In genomic region chr3:138089091-138089490, GRCh38 we compare ENCODE assay signal across 23 cellular contexts. TPM values are rescaled to one million over a fixed set of nuclear protein-coding genes. Genes with fewer than 3 reads are reported as not detected.
A peak's percentile ranks its signal among the peaks of the same experiment; 100 is the strongest.
DNase-seq lines count a peak whose midpoint lies in the region; ATAC-seq, FAIRE-seq and TF ChIP-seq lines count a peak whose summit lies in the region.
"Had no signal": no experiment of that assay in that cellular context is flagged by ENCODE, and none has a peak within 500 bp of the region (broad histone marks: within the 10 kb centered on the region; RNA-seq: fewer than 3 reads in every experiment).

No MANE protein-coding gene starts in this region.

- H3K4me3 ChIP-seq in GM23248 (no peak overlapping the region), choroid plexus epithelial cell (ENCODE audit: low read depth, low read length) (no peak overlapping the region), keratinocyte (ENCODE audit: control insufficient read depth in 2 of 3, extremely low read depth in 1 of 3, insufficient read depth in 2 of 3, low read depth in 1 of 3, low read length in 3 of 3) (no peak overlapping the region), esophagus squamous epithelium (no peak overlapping the region)
- H3K4me3 ChIP-seq: adrenal gland, lung, pancreas had no signal

- peak; percentile 53 for FAIRE-seq in keratinocyte (lab: Jason Lieb, UNC)
- FAIRE-seq: colon, pancreas had no signal

- H4K20me1 ChIP-seq in GM23248 (ENCODE audit: insufficient read depth) (no peaks in the 10 kb centered on the region), keratinocyte (ENCODE audit: control insufficient read depth, extremely low read depth, insufficient read depth, low read length) (no peaks in the 10 kb centered on the region)

- H3K36me3 ChIP-seq in GM23248 (ENCODE audit: low read depth), result peaks cover 26% of the 10 kb centered on the region
- H3K36me3 ChIP-seq in keratinocyte (ENCODE audit: control insufficient read depth in 2 of 2, extremely low read depth in 1 of 2, insufficient read depth in 2 of 2, low read length in 2 of 2), result peaks cover 1 to 4% of the 10 kb centered on the region in 2 experiments
- H3K36me3 ChIP-seq in esophagus squamous epithelium, result peaks cover 0 to 65% (median 0%) of the 10 kb centered on the region in 3 donors
- H3K36me3 ChIP-seq: BE2C had no signal

- DNase-seq in GM23248 (peak; percentile 89), RKO (ENCODE audit: low spot score) (peak; percentile 38), choroid plexus epithelial cell (ENCODE audit: low read depth) (peak; percentile 63), keratinocyte (ENCODE audit: low read depth, low spot score) (peak; percentile 42), esophagus squamous epithelium (lab: John Stamatoyannopoulos, UW) (no peak)
- no peak for DNase-seq in stimulated activated CD4-positive, alpha-beta T cell treated with anti-CD3 and anti-CD28 coated beads, Interleukin-1b, Interleukin-23, amount 100 ng/mL, for 48 hours
- DNase-seq in stimulated activated CD4-positive, alpha-beta T cell treated with anti-CD3 and anti-CD28 coated beads, Interleukin-4, amount 100 ng/mL, for 1 hour, result no peak
- DNase-seq: activated CD4-positive, alpha-beta T cell treated with anti-CD3 and anti-CD28 coated beads for 1 hour; activated CD8-positive, alpha-beta memory T cell treated with anti-CD3 and anti-CD28 coated beads, Interleukin-2, amount 10 ng/mL, durations not matched to agents 7 days and 5 days; adrenal gland; BE2C; head of caudate nucleus; NCI-H1105 treated with DMSO at 0.1 percent for 48 hours; NCI-H526; pancreas had no signal

- H3K9me2 ChIP-seq in GM23248 (ENCODE audit: insufficient read depth), result no peaks in the 10 kb centered on the region

- H3K9me3 ChIP-seq in GM23248 (ENCODE audit: low read depth) (no peaks in the 10 kb centered on the region), keratinocyte (ENCODE audit: control insufficient read depth, low read depth, low read length) (no peaks in the 10 kb centered on the region), esophagus squamous epithelium (no peaks in the 10 kb centered on the region)
- H3K9me3 ChIP-seq: adrenal gland, BE2C, pancreas had no signal

- H3K79me2 ChIP-seq in GM23248 (ENCODE audit: insufficient read depth), result no peaks in the 10 kb centered on the region; the same call in 1 of the 2 replicates
- no peaks in the 10 kb centered on the region for H3K79me2 ChIP-seq in keratinocyte (ENCODE audit: control insufficient read depth, insufficient read depth, low read length)

- 19 to 23% methylated on average over 3 of the region's 3 CpGs for WGBS in GM23248 (ENCODE audit: low coverage in 1 of 2, low lambda C conversion rate in 2 of 2, missing lambda C conversion rate in 2 of 2), 2 experiments
- 75 to 82% methylated on average over 3 of the region's 3 CpGs for WGBS in esophagus squamous epithelium, 2 donors

- ATAC-seq in HG03457 (IDR thresholded peaks at IDR 0.05; ENCODE audit: unreplicated experiment), result no peak
- ATAC-seq: activated CD8-positive, alpha-beta memory T cell treated with anti-CD3 and anti-CD28 coated beads, Interleukin-2, amount 10 ng/mL, durations not matched to agents 7 days and 5 days; pancreas had no signal

- H3K4me1 ChIP-seq in GM23248 (ENCODE audit: insufficient read depth) (peaks cover 27% of the 10 kb centered on the region), keratinocyte (ENCODE audit: control insufficient read depth, extremely low read depth, insufficient read depth, low read length) (peaks cover 12% of the 10 kb centered on the region), esophagus squamous epithelium (no peaks in the 10 kb centered on the region)
- H3K4me1 ChIP-seq: adrenal gland, BE2C, pancreas had no signal

- H3K27ac ChIP-seq in GM23248 (peak overlapping the region; percentile 79), keratinocyte (ENCODE audit: control insufficient read depth, insufficient read depth, low read length) (peak overlapping the region; percentile 30), esophagus squamous epithelium (no peak overlapping the region)
- H3K27ac ChIP-seq: adrenal gland, pancreas had no signal

- H3K27me3 ChIP-seq in GM23248 (replicated peaks; ENCODE audit: insufficient read depth), result no peaks in the 10 kb centered on the region
- no peaks in the 10 kb centered on the region for H3K27me3 ChIP-seq in keratinocyte (ENCODE audit: control insufficient read depth, extremely low read depth, insufficient read depth, low read length)
- no peaks in the 10 kb centered on the region for H3K27me3 ChIP-seq in esophagus squamous epithelium
- H3K27me3 ChIP-seq: adrenal gland, BE2C, pancreas had no signal

- dilution Hi-C loops in keratinocyte (cut with MboI; ENCODE audit: extremely low pct_ligation_motif_present, low sequenced_read_pairs), result no loop called here

- H3K9me1 ChIP-seq in keratinocyte (ENCODE audit: control insufficient read depth, extremely low read depth, insufficient read depth, low read length), result no peaks in the 10 kb centered on the region

- H2AFZ ChIP-seq in GM23248 (no peak overlapping the region), keratinocyte (ENCODE audit: control insufficient read depth, low read length) (no peak overlapping the region)

- peaks cover 46% of the 10 kb centered on the region for H3F3A ChIP-seq in GM23248 (ENCODE audit: insufficient read depth)

- no peak for TF ChIP-seq POLR2A in esophagus squamous epithelium (IDR thresholded peaks at IDR 0.05)

- H3K4me2 ChIP-seq in GM23248 (ENCODE audit: unreplicated experiment) (peak overlapping the region; percentile 50), keratinocyte (ENCODE audit: control insufficient read depth, extremely low read depth, insufficient read depth, low read depth, low read length) (peak overlapping the region; percentile 37)

- in situ Hi-C loops in GM23248 (cut with MboI), result no loop called here

- peak overlapping the region; percentile 24 for H3K9ac ChIP-seq in GM23248
- H3K9ac ChIP-seq in keratinocyte (ENCODE audit: control insufficient read depth, extremely low read depth, insufficient read depth, low read length), result no peak overlapping the region

- no peak for TF ChIP-seq CTCF in choroid plexus epithelial cell (conservative IDR thresholded peaks at IDR 0.05; ENCODE audit: low read depth, low read length)
- TF ChIP-seq CTCF in keratinocyte (optimal IDR thresholded peaks at IDR 0.05 in 1 of 3, IDR thresholded peaks at IDR 0.05 in 1 of 3, conservative IDR thresholded peaks at IDR 0.05 in 1 of 3; ENCODE audit: extremely low read depth in 1 of 3, insufficient read depth in 2 of 3, low read length in 3 of 3), result no peak
- TF ChIP-seq CTCF in esophagus squamous epithelium (IDR thresholded peaks at IDR 0.05), result no peak

- intact Hi-C loops in esophagus squamous epithelium (cut with DNase I), result no loop called here

RNA-seq across cellular contexts. Expression of gene DZIP1L, which starts 26.3 kb away (rescaled TPM):
- 19.8 and 34.0 TPM in 2 replicates for total RNA-seq in GM23248 (2014; rRNA removed; shearing (Covaris generic))
- polyA plus RNA-seq in GM23248 (2016; fragmentation: Nextera tagmentation; extraction: Ambion mirVana) (9.6 and 11.1 TPM in 2 replicates), keratinocyte (1.3 to 1.9 TPM (median 1.7 TPM) in 3 replicates)
- 0.61 TPM for polyA plus RNA-seq in keratinocyte (2011; ENCODE audit: low read depth)
- 0.33 and 0.81 TPM in 2 replicates for polyA plus RNA-seq in keratinocyte (2011; cell fraction: cytosol; rRNA removed)
- polyA plus RNA-seq in keratinocyte (2011; cell fraction: nucleus; rRNA removed), result 4.2 and 4.3 TPM in 2 replicates
- 0.24 and 1.5 TPM in 2 replicates for polyA plus RNA-seq in keratinocyte (2012; ENCODE audit: low replicate concordance)
- 3.9 to 12.5 TPM (median 6.9 TPM) in 3 replicates for polyA minus RNA-seq in keratinocyte
- polyA minus RNA-seq in keratinocyte (2011; cell fraction: cytosol; rRNA and poly(A)+ RNA removed), result 3.1 TPM
- polyA minus RNA-seq in keratinocyte (2011; cell fraction: nucleus; rRNA and poly(A)+ RNA removed), result 8.1 and 11.1 TPM in 2 replicates
- total RNA-seq in esophagus squamous epithelium, result 10 to 100 TPM in 1 of 4 donors, 1 to 10 TPM in 3; 1.7 to 17.4 (median 5.0) TPM

RNA-seq across cellular contexts. Expression of gene A4GNT, which starts 43.1 kb away (rescaled TPM):
- not detected in 2 replicates for total RNA-seq in GM23248 (2014; rRNA removed; shearing (Covaris generic))
- 0.14 TPM in 1 of 2 replicates, not detected in the other for polyA plus RNA-seq in GM23248 (2016; fragmentation: Nextera tagmentation; extraction: Ambion mirVana)
- not detected in 3 replicates for polyA plus RNA-seq in keratinocyte
- not detected for polyA plus RNA-seq in keratinocyte (2011; ENCODE audit: low read depth)
- not detected in 2 replicates for polyA plus RNA-seq in keratinocyte (2011; cell fraction: cytosol; rRNA removed)
- polyA plus RNA-seq in keratinocyte (2011; cell fraction: nucleus; rRNA removed), result not detected in 2 replicates
- not detected in 2 replicates for polyA plus RNA-seq in keratinocyte (2012; ENCODE audit: low replicate concordance)
- not detected in 3 replicates for polyA minus RNA-seq in keratinocyte
- polyA minus RNA-seq in keratinocyte (2011; cell fraction: cytosol; rRNA and poly(A)+ RNA removed), result not detected
- polyA minus RNA-seq in keratinocyte (2011; cell fraction: nucleus; rRNA and poly(A)+ RNA removed), result not detected in 2 replicates
- total RNA-seq in esophagus squamous epithelium, result not detected
- total RNA-seq: activated CD8-positive, alpha-beta memory T cell treated with anti-CD3 and anti-CD28 coated beads, Interleukin-2, amount 10 ng/mL, durations not matched to agents 7 days and 5 days; activated T-helper 2 cell treated with anti-CD3 and anti-CD28 coated beads, Interferon-gamma antibody, Interleukin-2, Interleukin-4, amounts not matched to agents 10 μg/mL and 5 μg/mL and 100 μg/mL, durations not matched to agents 14 hours and 24 hours and 36 hours; adrenal gland; G401; myocyte; skeletal muscle tissue; temporal lobe had no signal
- polyA plus RNA-seq: adrenal gland had no signal

Comparison
In these comparisons a context has a peak if more than half of its experiments do, and no peak if none do; other contexts are left out.
1. DNase-seq: peak in GM23248 (single experiment), RKO (single experiment), choroid plexus epithelial cell (single experiment) and keratinocyte (single experiment); none in esophagus squamous epithelium (single experiment), stimulated activated CD4-positive, alpha-beta T cell treated with anti-CD3 and anti-CD28 coated beads, Interleukin-1b, Interleukin-23, amount 100 ng/mL, for 48 hours (single experiment) and stimulated activated CD4-positive, alpha-beta T cell treated with anti-CD3 and anti-CD28 coated beads, Interleukin-4, amount 100 ng/mL, for 1 hour (single experiment).
2. H3K27ac ChIP-seq: peak in GM23248 (single experiment) and keratinocyte (single experiment); none in esophagus squamous epithelium (0 of 4).